ENCODE assay signal across 23 cellular contexts in the genomic region with DNA sequence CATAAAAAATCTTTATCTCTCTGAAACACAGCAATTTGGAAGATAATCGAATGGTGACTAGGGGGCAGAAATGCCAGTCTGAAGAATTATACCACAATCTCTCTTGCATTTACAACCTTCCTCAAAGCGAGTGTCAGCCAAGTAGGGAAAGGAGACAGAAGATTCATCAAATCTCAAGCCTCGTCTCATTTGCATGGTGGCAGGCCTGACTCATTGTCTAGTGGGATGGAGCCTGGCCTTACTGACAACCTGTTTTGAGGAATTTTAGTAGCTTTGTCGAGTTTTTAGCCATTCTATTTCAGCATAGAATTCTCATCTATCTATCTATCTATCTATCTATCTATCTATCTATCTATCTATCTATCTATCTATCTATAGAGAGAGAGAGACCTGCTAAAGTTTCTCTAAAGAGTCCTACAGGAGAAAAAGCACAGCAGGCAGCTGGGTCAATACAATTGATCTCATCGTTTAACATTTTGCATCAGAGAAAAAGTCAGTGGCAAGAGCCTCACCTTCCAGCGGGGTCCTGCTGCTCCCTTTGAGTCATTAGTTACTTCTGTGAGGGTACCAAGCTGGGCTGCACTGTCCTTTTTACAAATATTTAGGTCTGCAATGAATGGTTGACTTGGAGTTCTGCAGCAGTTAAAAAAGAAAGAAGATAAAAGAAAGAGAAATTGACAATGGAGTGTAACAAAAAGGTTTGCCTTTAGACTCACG.
"Had no signal": no experiment of that assay in that cellular context is flagged by ENCODE, and none has a peak within 500 bp of the region (broad histone marks: within the 10 kb centered on the region; RNA-seq: fewer than 3 reads in every experiment).

No MANE protein-coding gene starts in this region.

- H3K27ac Mint-ChIP-seq: dendritic cell treated with granulocyte-macrophage colony-stimulating factor and Interleukin-4, amounts not matched to agents 40 ng/mL and 50 ng/mL, for 4 days; effector memory CD8-positive, alpha-beta T cell; mesothelial cell of epicardium; natural killer cell had no signal

- ATAC-seq: effector memory CD8-positive, alpha-beta T cell; gastroesophageal sphincter; natural killer cell; right cardiac atrium had no signal

- H3K9me3 ChIP-seq: ovary had no signal

- H3K4me3 ChIP-seq: esophagus squamous epithelium, gastroesophageal sphincter, ovary, stomach, thoracic aorta, transverse colon had no signal

- FAIRE-seq: colon, islet of Langerhans, small intestine had no signal

- H3K27me3 Mint-ChIP-seq: dendritic cell treated with granulocyte-macrophage colony-stimulating factor and Interleukin-4, amounts not matched to agents 40 ng/mL and 50 ng/mL, for 4 days; effector memory CD8-positive, alpha-beta T cell had no signal

- H3K4me1 Mint-ChIP-seq: natural killer cell had no signal

- H3K4me3 Mint-ChIP-seq: dendritic cell treated with granulocyte-macrophage colony-stimulating factor and Interleukin-4, amounts not matched to agents 40 ng/mL and 50 ng/mL, for 4 days; effector memory CD8-positive, alpha-beta T cell; mesothelial cell of epicardium; natural killer cell; neural crest cell had no signal

- DNase-seq: effector memory CD8-positive, alpha-beta T cell; esophagus squamous epithelium; foreskin fibroblast; kidney glomerular epithelial cell; mammary epithelial cell; natural killer cell; nucleus accumbens; ovary; right cardiac atrium; small intestine; stimulated activated CD4-positive, alpha-beta T cell treated with anti-CD3 and anti-CD28 coated beads, Interleukin-12 subunit alpha, Interleukin-12 subunit beta, amount 100 ng/mL, for 4 hours; stimulated activated naive CD4-positive, alpha-beta T cell; stomach; substantia nigra; transverse colon had no signal

- H3K27me3 ChIP-seq: esophagus squamous epithelium, gastroesophageal sphincter, ovary, stomach, transverse colon had no signal

- H3K27ac ChIP-seq: epithelial cell of prostate, esophagus squamous epithelium, gastroesophageal sphincter, ovary, stomach, thoracic aorta, transverse colon had no signal

- H3K36me3 ChIP-seq: esophagus squamous epithelium, gastroesophageal sphincter, ovary, stomach, thoracic aorta, transverse colon had no signal

- H3K4me1 ChIP-seq: esophagus squamous epithelium, gastroesophageal sphincter, stomach, transverse colon had no signal
